Comparison of ENCODE assay signal across 1 cellular context in genomic region chr19:50325310-50326100, GRCh38.
TF ChIP-seq lines count a peak whose summit lies in the region.

No MANE protein-coding gene starts in this region.

TF ChIP-seq in HepG2, 621 proteins besides CTCF, POLR2A, EP300 and RAD21 (continued from another document and continues in another):
- TF ChIP-seq, protein P1, sequence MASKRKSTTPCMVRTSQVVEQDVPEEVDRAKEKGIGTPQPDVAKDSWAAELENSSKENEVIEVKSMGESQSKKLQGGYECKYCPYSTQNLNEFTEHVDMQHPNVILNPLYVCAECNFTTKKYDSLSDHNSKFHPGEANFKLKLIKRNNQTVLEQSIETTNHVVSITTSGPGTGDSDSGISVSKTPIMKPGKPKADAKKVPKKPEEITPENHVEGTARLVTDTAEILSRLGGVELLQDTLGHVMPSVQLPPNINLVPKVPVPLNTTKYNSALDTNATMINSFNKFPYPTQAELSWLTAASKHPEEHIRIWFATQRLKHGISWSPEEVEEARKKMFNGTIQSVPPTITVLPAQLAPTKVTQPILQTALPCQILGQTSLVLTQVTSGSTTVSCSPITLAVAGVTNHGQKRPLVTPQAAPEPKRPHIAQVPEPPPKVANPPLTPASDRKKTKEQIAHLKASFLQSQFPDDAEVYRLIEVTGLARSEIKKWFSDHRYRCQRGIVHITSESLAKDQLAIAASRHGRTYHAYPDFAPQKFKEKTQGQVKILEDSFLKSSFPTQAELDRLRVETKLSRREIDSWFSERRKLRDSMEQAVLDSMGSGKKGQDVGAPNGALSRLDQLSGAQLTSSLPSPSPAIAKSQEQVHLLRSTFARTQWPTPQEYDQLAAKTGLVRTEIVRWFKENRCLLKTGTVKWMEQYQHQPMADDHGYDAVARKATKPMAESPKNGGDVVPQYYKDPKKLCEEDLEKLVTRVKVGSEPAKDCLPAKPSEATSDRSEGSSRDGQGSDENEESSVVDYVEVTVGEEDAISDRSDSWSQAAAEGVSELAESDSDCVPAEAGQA (IDR thresholded peaks at IDR 0.05; ENCODE audit: low read depth): no peak
- TF ChIP-seq, protein P1 (CRISPR knock-in tag; IDR thresholded peaks at IDR 0.05; ENCODE audit: borderline replicate concordance): peak; percentile 93
- TF ChIP-seq ARNTL (CRISPR knock-in tag; IDR thresholded peaks at IDR 0.05): peak; percentile 37; the same call in 1 of the 2 replicates
- TF ChIP-seq SRSF4 (IDR thresholded peaks at IDR 0.05; ENCODE audit: low read depth, low read length, poor library complexity, severe bottlenecking): no peak
- no peak for TF ChIP-seq NCOA1 (CRISPR knock-in tag; IDR thresholded peaks at IDR 0.05)
- TF ChIP-seq, protein P2, sequence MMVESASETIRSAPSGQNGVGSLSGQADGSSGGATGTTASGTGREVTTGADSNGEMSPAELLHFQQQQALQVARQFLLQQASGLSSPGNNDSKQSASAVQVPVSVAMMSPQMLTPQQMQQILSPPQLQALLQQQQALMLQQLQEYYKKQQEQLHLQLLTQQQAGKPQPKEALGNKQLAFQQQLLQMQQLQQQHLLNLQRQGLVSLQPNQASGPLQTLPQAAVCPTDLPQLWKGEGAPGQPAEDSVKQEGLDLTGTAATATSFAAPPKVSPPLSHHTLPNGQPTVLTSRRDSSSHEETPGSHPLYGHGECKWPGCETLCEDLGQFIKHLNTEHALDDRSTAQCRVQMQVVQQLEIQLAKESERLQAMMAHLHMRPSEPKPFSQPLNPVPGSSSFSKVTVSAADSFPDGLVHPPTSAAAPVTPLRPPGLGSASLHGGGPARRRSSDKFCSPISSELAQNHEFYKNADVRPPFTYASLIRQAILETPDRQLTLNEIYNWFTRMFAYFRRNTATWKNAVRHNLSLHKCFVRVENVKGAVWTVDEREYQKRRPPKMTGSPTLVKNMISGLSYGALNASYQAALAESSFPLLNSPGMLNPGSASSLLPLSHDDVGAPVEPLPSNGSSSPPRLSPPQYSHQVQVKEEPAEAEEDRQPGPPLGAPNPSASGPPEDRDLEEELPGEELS (CRISPR knock-in tag; IDR thresholded peaks at IDR 0.05): 0 out of 2 replicates have a peak, but pooled peaks have one; percentile 13
- TF ChIP-seq ZNF839 (CRISPR knock-in tag; IDR thresholded peaks at IDR 0.05; ENCODE audit: borderline replicate concordance): no peak
- TF ChIP-seq ZNF256 (CRISPR knock-in tag; conservative IDR thresholded peaks at IDR 0.05): no peak
- TF ChIP-seq, protein P3, sequence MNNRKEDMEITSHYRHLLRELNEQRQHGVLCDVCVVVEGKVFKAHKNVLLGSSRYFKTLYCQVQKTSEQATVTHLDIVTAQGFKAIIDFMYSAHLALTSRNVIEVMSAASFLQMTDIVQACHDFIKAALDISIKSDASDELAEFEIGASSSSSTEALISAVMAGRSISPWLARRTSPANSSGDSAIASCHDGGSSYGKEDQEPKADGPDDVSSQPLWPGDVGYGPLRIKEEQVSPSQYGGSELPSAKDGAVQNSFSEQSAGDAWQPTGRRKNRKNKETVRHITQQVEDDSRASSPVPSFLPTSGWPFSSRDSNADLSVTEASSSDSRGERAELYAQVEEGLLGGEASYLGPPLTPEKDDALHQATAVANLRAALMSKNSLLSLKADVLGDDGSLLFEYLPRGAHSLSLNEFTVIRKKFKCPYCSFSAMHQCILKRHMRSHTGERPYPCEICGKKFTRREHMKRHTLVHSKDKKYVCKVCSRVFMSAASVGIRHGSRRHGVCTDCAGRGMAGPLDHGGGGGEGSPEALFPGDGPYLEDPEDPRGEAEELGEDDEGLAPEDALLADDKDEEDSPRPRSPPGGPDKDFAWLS (CRISPR knock-in tag; IDR thresholded peaks at IDR 0.05; ENCODE audit: borderline replicate concordance): no peak
- TF ChIP-seq, protein P4, sequence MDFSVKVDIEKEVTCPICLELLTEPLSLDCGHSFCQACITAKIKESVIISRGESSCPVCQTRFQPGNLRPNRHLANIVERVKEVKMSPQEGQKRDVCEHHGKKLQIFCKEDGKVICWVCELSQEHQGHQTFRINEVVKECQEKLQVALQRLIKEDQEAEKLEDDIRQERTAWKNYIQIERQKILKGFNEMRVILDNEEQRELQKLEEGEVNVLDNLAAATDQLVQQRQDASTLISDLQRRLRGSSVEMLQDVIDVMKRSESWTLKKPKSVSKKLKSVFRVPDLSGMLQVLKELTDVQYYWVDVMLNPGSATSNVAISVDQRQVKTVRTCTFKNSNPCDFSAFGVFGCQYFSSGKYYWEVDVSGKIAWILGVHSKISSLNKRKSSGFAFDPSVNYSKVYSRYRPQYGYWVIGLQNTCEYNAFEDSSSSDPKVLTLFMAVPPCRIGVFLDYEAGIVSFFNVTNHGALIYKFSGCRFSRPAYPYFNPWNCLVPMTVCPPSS (IDR thresholded peaks at IDR 0.05): no peak
- peak; percentile 32 for TF ChIP-seq RXRB (CRISPR knock-in tag; IDR thresholded peaks at IDR 0.05; ENCODE audit: borderline replicate concordance)
- TF ChIP-seq ZNF496 (CRISPR knock-in tag; IDR thresholded peaks at IDR 0.05; ENCODE audit: insufficient replicate concordance): no peak
- TF ChIP-seq ZNF567 (CRISPR knock-in tag; IDR thresholded peaks at IDR 0.05; ENCODE audit: borderline replicate concordance): no peak
- TF ChIP-seq PAX8 (CRISPR knock-in tag; IDR thresholded peaks at IDR 0.05; ENCODE audit: borderline replicate concordance): peak; percentile 70; the same call in 1 of the 2 replicates
- TF ChIP-seq, protein P5, sequence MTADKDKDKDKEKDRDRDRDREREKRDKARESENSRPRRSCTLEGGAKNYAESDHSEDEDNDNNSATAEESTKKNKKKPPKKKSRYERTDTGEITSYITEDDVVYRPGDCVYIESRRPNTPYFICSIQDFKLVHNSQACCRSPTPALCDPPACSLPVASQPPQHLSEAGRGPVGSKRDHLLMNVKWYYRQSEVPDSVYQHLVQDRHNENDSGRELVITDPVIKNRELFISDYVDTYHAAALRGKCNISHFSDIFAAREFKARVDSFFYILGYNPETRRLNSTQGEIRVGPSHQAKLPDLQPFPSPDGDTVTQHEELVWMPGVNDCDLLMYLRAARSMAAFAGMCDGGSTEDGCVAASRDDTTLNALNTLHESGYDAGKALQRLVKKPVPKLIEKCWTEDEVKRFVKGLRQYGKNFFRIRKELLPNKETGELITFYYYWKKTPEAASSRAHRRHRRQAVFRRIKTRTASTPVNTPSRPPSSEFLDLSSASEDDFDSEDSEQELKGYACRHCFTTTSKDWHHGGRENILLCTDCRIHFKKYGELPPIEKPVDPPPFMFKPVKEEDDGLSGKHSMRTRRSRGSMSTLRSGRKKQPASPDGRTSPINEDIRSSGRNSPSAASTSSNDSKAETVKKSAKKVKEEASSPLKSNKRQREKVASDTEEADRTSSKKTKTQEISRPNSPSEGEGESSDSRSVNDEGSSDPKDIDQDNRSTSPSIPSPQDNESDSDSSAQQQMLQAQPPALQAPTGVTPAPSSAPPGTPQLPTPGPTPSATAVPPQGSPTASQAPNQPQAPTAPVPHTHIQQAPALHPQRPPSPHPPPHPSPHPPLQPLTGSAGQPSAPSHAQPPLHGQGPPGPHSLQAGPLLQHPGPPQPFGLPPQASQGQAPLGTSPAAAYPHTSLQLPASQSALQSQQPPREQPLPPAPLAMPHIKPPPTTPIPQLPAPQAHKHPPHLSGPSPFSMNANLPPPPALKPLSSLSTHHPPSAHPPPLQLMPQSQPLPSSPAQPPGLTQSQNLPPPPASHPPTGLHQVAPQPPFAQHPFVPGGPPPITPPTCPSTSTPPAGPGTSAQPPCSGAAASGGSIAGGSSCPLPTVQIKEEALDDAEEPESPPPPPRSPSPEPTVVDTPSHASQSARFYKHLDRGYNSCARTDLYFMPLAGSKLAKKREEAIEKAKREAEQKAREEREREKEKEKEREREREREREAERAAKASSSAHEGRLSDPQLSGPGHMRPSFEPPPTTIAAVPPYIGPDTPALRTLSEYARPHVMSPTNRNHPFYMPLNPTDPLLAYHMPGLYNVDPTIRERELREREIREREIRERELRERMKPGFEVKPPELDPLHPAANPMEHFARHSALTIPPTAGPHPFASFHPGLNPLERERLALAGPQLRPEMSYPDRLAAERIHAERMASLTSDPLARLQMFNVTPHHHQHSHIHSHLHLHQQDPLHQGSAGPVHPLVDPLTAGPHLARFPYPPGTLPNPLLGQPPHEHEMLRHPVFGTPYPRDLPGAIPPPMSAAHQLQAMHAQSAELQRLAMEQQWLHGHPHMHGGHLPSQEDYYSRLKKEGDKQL (CRISPR knock-in tag; IDR thresholded peaks at IDR 0.05; ENCODE audit: low read depth): no peak
- no peak for TF ChIP-seq ZNF44 (CRISPR knock-in tag; IDR thresholded peaks at IDR 0.05)
- TF ChIP-seq PHF5A (CRISPR knock-in tag; IDR thresholded peaks at IDR 0.05; ENCODE audit: low read depth, unreplicated experiment): no peak
- no peak for TF ChIP-seq KAT2B (IDR thresholded peaks at IDR 0.05; ENCODE audit: borderline replicate concordance, low read depth, low read length)
- TF ChIP-seq, protein P6, sequence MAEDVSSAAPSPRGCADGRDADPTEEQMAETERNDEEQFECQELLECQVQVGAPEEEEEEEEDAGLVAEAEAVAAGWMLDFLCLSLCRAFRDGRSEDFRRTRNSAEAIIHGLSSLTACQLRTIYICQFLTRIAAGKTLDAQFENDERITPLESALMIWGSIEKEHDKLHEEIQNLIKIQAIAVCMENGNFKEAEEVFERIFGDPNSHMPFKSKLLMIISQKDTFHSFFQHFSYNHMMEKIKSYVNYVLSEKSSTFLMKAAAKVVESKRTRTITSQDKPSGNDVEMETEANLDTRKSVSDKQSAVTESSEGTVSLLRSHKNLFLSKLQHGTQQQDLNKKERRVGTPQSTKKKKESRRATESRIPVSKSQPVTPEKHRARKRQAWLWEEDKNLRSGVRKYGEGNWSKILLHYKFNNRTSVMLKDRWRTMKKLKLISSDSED (CRISPR knock-in tag; IDR thresholded peaks at IDR 0.05): no peak
- peak; percentile 89; the same call in 1 of the 2 replicates for TF ChIP-seq EEA1 (CRISPR knock-in tag; IDR thresholded peaks at IDR 0.05; ENCODE audit: borderline replicate concordance)
- TF ChIP-seq ZNF772 (CRISPR knock-in tag; IDR thresholded peaks at IDR 0.05): peak; percentile 80; the same call in 1 of the 2 replicates
- TF ChIP-seq ZNF232 (CRISPR knock-in tag; IDR thresholded peaks at IDR 0.05; ENCODE audit: borderline replicate concordance): 0 out of 2 replicates have a peak, but pooled peaks have one; percentile 67
- no peak for TF ChIP-seq GATA4 (IDR thresholded peaks at IDR 0.05; ENCODE audit: borderline replicate concordance, low read depth)
- no peak for TF ChIP-seq TBP (CRISPR knock-in tag; IDR thresholded peaks at IDR 0.05)
- no peak for TF ChIP-seq ZNF678 (CRISPR knock-in tag; IDR thresholded peaks at IDR 0.05)
- TF ChIP-seq IKZF4 (CRISPR knock-in tag; IDR thresholded peaks at IDR 0.05; ENCODE audit: borderline replicate concordance, low read depth, not compliant biosample characterization): peak; percentile 96
- TF ChIP-seq ZNF432 (CRISPR knock-in tag; IDR thresholded peaks at IDR 0.05; ENCODE audit: borderline replicate concordance): no peak
- TF ChIP-seq SOX13 (IDR thresholded peaks at IDR 0.05): no peak
- 0 out of 4 replicates have a peak, but pooled peaks of 1 of the 2 experiments have one; percentile 12 for TF ChIP-seq SOX13 (CRISPR knock-in tag; conservative IDR thresholded peaks at IDR 0.05 in 1 of 2, IDR thresholded peaks at IDR 0.05 in 1 of 2)
- TF ChIP-seq ZBTB38 (CRISPR knock-in tag; IDR thresholded peaks at IDR 0.05): peak; percentile 21; the same call in 1 of the 2 replicates
- 0 out of 2 replicates have a peak, but pooled peaks have one; percentile 78 for TF ChIP-seq ZNF580 (CRISPR knock-in tag; IDR thresholded peaks at IDR 0.05; ENCODE audit: borderline replicate concordance, low read depth)
- no peak for TF ChIP-seq ATF1 (CRISPR knock-in tag; IDR thresholded peaks at IDR 0.05)
- TF ChIP-seq AGO2 (optimal IDR thresholded peaks at IDR 0.05; ENCODE audit: low read depth, low read length): no peak
- TF ChIP-seq, protein P7, sequence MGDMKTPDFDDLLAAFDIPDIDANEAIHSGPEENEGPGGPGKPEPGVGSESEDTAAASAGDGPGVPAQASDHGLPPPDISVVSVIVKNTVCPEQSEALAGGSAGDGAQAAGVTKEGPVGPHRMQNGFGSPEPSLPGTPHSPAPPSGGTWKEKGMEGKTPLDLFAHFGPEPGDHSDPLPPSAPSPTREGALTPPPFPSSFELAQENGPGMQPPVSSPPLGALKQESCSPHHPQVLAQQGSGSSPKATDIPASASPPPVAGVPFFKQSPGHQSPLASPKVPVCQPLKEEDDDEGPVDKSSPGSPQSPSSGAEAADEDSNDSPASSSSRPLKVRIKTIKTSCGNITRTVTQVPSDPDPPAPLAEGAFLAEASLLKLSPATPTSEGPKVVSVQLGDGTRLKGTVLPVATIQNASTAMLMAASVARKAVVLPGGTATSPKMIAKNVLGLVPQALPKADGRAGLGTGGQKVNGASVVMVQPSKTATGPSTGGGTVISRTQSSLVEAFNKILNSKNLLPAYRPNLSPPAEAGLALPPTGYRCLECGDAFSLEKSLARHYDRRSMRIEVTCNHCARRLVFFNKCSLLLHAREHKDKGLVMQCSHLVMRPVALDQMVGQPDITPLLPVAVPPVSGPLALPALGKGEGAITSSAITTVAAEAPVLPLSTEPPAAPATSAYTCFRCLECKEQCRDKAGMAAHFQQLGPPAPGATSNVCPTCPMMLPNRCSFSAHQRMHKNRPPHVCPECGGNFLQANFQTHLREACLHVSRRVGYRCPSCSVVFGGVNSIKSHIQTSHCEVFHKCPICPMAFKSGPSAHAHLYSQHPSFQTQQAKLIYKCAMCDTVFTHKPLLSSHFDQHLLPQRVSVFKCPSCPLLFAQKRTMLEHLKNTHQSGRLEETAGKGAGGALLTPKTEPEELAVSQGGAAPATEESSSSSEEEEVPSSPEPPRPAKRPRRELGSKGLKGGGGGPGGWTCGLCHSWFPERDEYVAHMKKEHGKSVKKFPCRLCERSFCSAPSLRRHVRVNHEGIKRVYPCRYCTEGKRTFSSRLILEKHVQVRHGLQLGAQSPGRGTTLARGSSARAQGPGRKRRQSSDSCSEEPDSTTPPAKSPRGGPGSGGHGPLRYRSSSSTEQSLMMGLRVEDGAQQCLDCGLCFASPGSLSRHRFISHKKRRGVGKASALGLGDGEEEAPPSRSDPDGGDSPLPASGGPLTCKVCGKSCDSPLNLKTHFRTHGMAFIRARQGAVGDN (CRISPR knock-in tag; IDR thresholded peaks at IDR 0.05): peak; percentile 73
- peak; percentile 22 for TF ChIP-seq SKI (IDR thresholded peaks at IDR 0.05; ENCODE audit: partially characterized antibody)
- TF ChIP-seq SMC3 (IDR thresholded peaks at IDR 0.05; ENCODE audit: low read length): no peak
- peak; percentile 76; the same call in 1 of the 2 replicates for TF ChIP-seq AHR (CRISPR knock-in tag; IDR thresholded peaks at IDR 0.05)
